8 cellular contexts compared by ENCODE assay signal in the genomic region with DNA sequence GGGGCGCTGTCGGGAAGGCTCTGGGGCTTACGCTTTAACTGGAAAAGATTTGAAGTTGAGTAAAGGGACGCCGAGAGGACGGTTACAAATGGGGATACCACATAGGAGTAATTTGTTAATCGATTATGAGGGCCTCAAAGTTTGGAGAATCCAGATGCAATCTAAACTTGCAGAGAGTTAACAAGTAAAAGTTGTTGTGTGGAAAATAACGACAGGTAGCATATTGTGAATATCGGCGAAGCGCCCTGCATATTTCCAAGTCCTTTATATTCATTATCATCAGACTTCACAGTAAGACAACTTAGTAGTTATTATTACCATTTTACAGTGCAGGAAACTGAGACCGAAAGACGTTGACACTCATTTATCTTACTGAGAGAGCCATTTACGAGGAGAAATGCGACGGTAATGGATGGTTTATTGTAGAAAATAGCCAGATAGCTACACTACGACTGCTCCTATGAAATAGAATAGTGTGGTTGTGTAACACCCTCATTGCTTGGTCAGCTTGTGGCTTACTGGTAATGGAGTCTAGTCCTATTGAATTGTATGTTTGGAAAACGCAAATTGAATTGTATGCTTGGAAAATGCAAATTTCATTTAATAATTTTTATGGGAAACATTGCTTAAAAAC. TPM values are rescaled to one million over a fixed set of nuclear protein-coding genes. Genes with fewer than 3 reads are reported as not detected.
DNase-seq lines count a peak whose midpoint lies in the region; ATAC-seq and TF ChIP-seq lines count a peak whose summit lies in the region.

No MANE protein-coding gene starts in this region.

- H3K27me3 ChIP-seq in heart left ventricle: peaks cover 0 to 14% (median 0%) of the 10 kb centered on the region in 9 donors
- peaks cover 12% of the 10 kb centered on the region for H3K27me3 ChIP-seq in prostate gland (replicated peaks; ENCODE audit: insufficient read depth)

- peak overlapping the region; percentile 76 to 89 for H3K27ac Mint-ChIP-seq in T-cell

- H3K4me3 ChIP-seq in heart left ventricle (peak overlapping the region; percentile 66 to 96 (median 88)), fibroblast of pulmonary artery (replicated peaks; ENCODE audit: low read depth, low read length) (peak overlapping the region; percentile 76), prostate gland (peak overlapping the region; percentile 83 to 86)

- intact Hi-C loops in heart left ventricle (cut with DNase I): loop anchor here in 6 of 10 donors (2.0 to 10.0 kb wide), 4 partner anchors 105 to 107 kb away; a partner anchor contains a TSS
- intact Hi-C loops in left ventricle myocardium superior (cut with micrococcal nuclease): no loop called here
- intact Hi-C loops in prostate gland (cut with DNase I): loop anchor here (5.0 to 10.0 kb wide), 3 partner anchors 70 to 277 kb away; a partner anchor contains a TSS

- peak in 1 of 4 donors; percentile 20 for ATAC-seq in heart left ventricle
- no peak for ATAC-seq in left ventricle myocardium superior
- ATAC-seq in T-cell (replicated peaks in 1 of 4): no peak
- ATAC-seq in GM21360 (IDR thresholded peaks at IDR 0.05; ENCODE audit: unreplicated experiment): no peak
- no peak for ATAC-seq in GM19035 (IDR thresholded peaks at IDR 0.05; ENCODE audit: unreplicated experiment)

- POLR2A ChIA-PET in T-cell (lab: Charles Lee): interaction anchor here in 1 of 2 donors (0.7 kb wide), 1 partner anchor 101 kb away, joined by 10 read pairs; no protein-coding TSS in a partner anchor

- no peak for TF ChIP-seq POLR2A in heart left ventricle (IDR thresholded peaks at IDR 0.05)
- no peak for TF ChIP-seq POLR2A in prostate gland (IDR thresholded peaks at IDR 0.05)

- no peaks in the 10 kb centered on the region for H3K9me3 Mint-ChIP-seq in T-cell

- H3K9me3 ChIP-seq in heart left ventricle (no peaks in the 10 kb centered on the region), prostate gland (no peaks in the 10 kb centered on the region)

- no peaks in the 10 kb centered on the region for H3K36me3 ChIP-seq in heart left ventricle
- no peaks in the 10 kb centered on the region for H3K36me3 ChIP-seq in prostate gland

- H3K36me3 Mint-ChIP-seq in T-cell: no peaks in the 10 kb centered on the region

- WGBS in heart left ventricle, 4 donors: 1 to 2% (median 1%) methylated on average over 18 of the region's 18 CpGs
- 1% methylated on average over 18 of the region's 18 CpGs for WGBS in prostate gland

- peaks cover 24 to 34% of the 10 kb centered on the region in 2 donors for H3K27me3 Mint-ChIP-seq in T-cell

- H3K4me1 ChIP-seq in heart left ventricle (peaks cover 0 to 68% (median 53%) of the 10 kb centered on the region in 12 donors), prostate gland (replicated peaks) (peaks cover 4% of the 10 kb centered on the region)

- H3K27ac ChIP-seq in heart left ventricle (peak overlapping the region; percentile 91 to 99 (median 96)), prostate gland (peak overlapping the region; percentile 90)

- DNase-seq in heart left ventricle (no peak), left ventricle myocardium superior (no peak), T-cell (no peak), fibroblast of pulmonary artery (ENCODE audit: low read depth) (peak; percentile 65), prostate gland (ENCODE audit: low spot score) (no peak), mucosa of gallbladder (ENCODE audit: low spot score) (no peak)

- TF ChIP-seq CTCF in heart left ventricle (IDR thresholded peaks at IDR 0.05) (peak in 1 of 12 donors; percentile 6), fibroblast of pulmonary artery (IDR thresholded peaks at IDR 0.05; ENCODE audit: low read length, missing control alignments) (no peak), prostate gland (IDR thresholded peaks at IDR 0.05) (no peak)

- CTCF ChIA-PET in T-cell (lab: Charles Lee): no interaction called here

- H3K4me1 Mint-ChIP-seq in T-cell: peaks cover 62 to 72% (median 65%) of the 10 kb centered on the region in 3 donors

- H3K4me3 Mint-ChIP-seq in T-cell: peak overlapping the region; percentile 81 to 95 (median 90)

RNA-seq across cellular contexts. Expression of a gene that starts 0.7 kb away (rescaled TPM):
- 10 to 100 TPM; 27.6 to 42.2 (median 32.9) TPM for total RNA-seq in heart left ventricle
- 10 to 100 TPM; 23.2 to 33.9 TPM for polyA plus RNA-seq in heart left ventricle
- 33.6 TPM for total RNA-seq in left ventricle myocardium superior
- total RNA-seq in T-cell: 10 to 100 TPM; 22.2 to 31.7 (median 27.5) TPM
- total RNA-seq in prostate gland: 10 to 100 TPM; 22.2 to 54.5 TPM
- total RNA-seq in mucosa of gallbladder: 24.5 TPM

RNA-seq across cellular contexts. Expression of a gene that starts 12.3 kb away (rescaled TPM):
- total RNA-seq in heart left ventricle: 10 to 100 TPM in 1 of 9 donors, 1 to 10 TPM in 4, under 1 TPM in 1, not detected in 3; 0.42 to 11.4 (median 1.7) TPM
- 1 to 10 TPM in 1 of 2 donors, not detected in 1; 1.1 TPM for polyA plus RNA-seq in heart left ventricle
- total RNA-seq in left ventricle myocardium superior: not detected
- total RNA-seq in T-cell: not detected
- total RNA-seq in prostate gland: 1 to 10 TPM; 1.0 to 2.7 TPM
- 8.2 TPM for total RNA-seq in mucosa of gallbladder
